8 cellular contexts compared by ENCODE assay signal in the genomic region with DNA sequence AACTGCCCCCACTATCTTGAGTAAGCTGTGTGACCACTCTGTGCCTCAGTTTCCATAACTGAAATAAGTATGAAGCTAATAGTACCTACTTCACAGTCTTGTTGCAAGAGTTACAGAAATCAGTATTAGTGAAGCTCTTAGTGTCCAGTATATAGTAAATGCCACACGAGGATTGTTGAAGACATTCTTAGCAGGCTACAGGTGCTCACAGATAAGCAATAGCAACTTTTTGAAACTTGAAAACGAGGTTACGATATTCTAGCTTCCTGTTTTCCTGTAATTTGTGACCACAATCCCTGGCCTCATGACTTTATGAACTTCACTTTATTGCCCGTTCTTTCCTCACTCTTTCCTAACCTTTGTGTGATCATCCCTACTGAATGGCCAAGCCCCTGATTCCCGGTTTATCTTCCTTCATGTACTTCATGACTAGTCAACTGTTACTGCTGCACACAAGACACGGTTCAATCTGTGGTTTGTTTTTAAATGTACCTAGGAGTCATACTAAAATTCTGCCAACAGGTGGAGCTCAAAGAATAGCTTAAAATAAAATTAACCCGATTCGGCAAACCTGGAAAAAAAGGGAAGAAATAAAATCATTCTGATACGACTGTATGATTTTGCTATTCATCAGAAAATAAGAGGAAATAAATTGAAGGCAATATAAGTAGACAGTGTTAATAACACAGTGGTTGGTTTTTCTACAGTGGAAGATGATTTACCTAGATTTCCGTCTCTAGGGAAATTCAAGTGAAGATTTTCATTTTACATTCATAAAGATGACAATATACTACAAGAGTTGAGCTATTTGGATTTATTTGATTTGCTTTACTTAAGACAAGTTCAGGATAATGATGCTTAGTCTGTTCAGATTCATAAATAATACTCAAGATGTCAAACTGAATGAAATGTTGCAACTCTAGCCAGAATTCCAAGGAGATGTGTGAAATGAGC. TPM values are rescaled to one million over a fixed set of nuclear protein-coding genes. Genes with fewer than 3 reads are reported as not detected.
DNase-seq lines count a peak whose midpoint lies in the region; ATAC-seq and TF ChIP-seq lines count a peak whose summit lies in the region.

No MANE protein-coding gene starts in this region.

- peak; percentile 86 for TF ChIP-seq RAD21 in HCT116 (IDR thresholded peaks at IDR 0.05; ENCODE audit: low read depth)

- no peaks in the 10 kb centered on the region for H3K27me3 Mint-ChIP-seq in activated CD8-positive, alpha-beta T cell treated with anti-CD3 and anti-CD28 coated beads, Interleukin-2, amount 10 ng/mL, durations not matched to agents 7 days and 5 days (ENCODE audit: low read depth)
- H3K27me3 Mint-ChIP-seq in stimulated activated naive B cell treated with anti-CD40 and anti-IgM and Interleukin-4, amounts not matched to agents 10 μg/mL and 1 μg/mL and 100 μg/mL, for 72 hours = no peaks in the 10 kb centered on the region

- no peaks in the 10 kb centered on the region for H4K20me1 ChIP-seq in HCT116 (ENCODE audit: insufficient read depth)

- no peak overlapping the region for H3K9ac ChIP-seq in HCT116 (ENCODE audit: low read length)

- H3K9me3 Mint-ChIP-seq in activated CD8-positive, alpha-beta T cell treated with anti-CD3 and anti-CD28 coated beads, Interleukin-2, amount 10 ng/mL, durations not matched to agents 7 days and 5 days (ENCODE audit: insufficient read depth) = no peaks in the 10 kb centered on the region
- H3K9me3 Mint-ChIP-seq in stimulated activated naive B cell treated with anti-CD40 and anti-IgM and Interleukin-4, amounts not matched to agents 10 μg/mL and 1 μg/mL and 100 μg/mL, for 72 hours = no peaks in the 10 kb centered on the region

- POLR2A ChIA-PET in HCT116 (lab: Charles Lee) = interaction anchor here (1.5 to 1.9 kb wide), 2 partner anchors 10 to 103 kb away, joined by 9 read pairs; no protein-coding TSS in a partner anchor
- POLR2A ChIA-PET in activated CD8-positive, alpha-beta T cell treated with anti-CD3 and anti-CD28 coated beads, Interleukin-2, amount 10 ng/mL, durations not matched to agents 7 days and 5 days (lab: Charles Lee) = interaction anchor here (0.8 to 4.0 kb wide), 11 partner anchors 10 to 104 kb away, joined by 3 to 27 read pairs (median 3); a partner anchor contains a TSS

- 24% methylated on average over 10 of the region's 10 CpGs for WGBS in right cardiac atrium

- RAD21 ChIA-PET in HCT116 (lab: Charles Lee; ENCODE audit: low non-redundant PET in 1 of 2, low total read pairs in 2 of 2, uncharacterized antibody in 2 of 2, unreplicated experiment in 2 of 2) = interaction anchor here (0.9 to 2.6 kb wide), 6 partner anchors 98 to 470 kb away, joined by 3 to 18 read pairs (median 7); a partner anchor contains a TSS

- peak overlapping the region; percentile 38 for H3K4me2 ChIP-seq in HCT116 (ENCODE audit: low read length)

- peaks cover 23% of the 10 kb centered on the region for H3K4me1 Mint-ChIP-seq in activated CD8-positive, alpha-beta T cell treated with anti-CD3 and anti-CD28 coated beads, Interleukin-2, amount 10 ng/mL, durations not matched to agents 7 days and 5 days (ENCODE audit: low read depth)
- H3K4me1 Mint-ChIP-seq in stimulated activated naive B cell treated with anti-CD40 and anti-IgM and Interleukin-4, amounts not matched to agents 10 μg/mL and 1 μg/mL and 100 μg/mL, for 72 hours = peaks cover 2 to 6% of the 10 kb centered on the region in 2 donors

- H2AFZ ChIP-seq in HCT116 (ENCODE audit: low read depth, low read length, poor library complexity, severe bottlenecking) = peak overlapping the region; percentile 85

- H3K4me3 ChIP-seq in HCT116 (replicated peaks in 1 of 2; ENCODE audit: low read depth in 1 of 2, low read length in 2 of 2) (no peak overlapping the region), right cardiac atrium (ENCODE audit: low read length) (no peak overlapping the region)

- H3K27ac ChIP-seq in HCT116 (ENCODE audit: low read depth, low read length) (no peak overlapping the region), right cardiac atrium (ENCODE audit: low read length) (no peak overlapping the region)

- ATAC-seq in HCT116 (peak; percentile 78), right cardiac atrium (peak; percentile 44 to 49)
- peak; percentile 46 for ATAC-seq in activated CD8-positive, alpha-beta T cell treated with anti-CD3 and anti-CD28 coated beads, Interleukin-2, amount 10 ng/mL, durations not matched to agents 7 days and 5 days
- ATAC-seq in stimulated activated naive B cell treated with anti-CD40 and anti-IgM and Interleukin-4, amounts not matched to agents 10 μg/mL and 1 μg/mL and 100 μg/mL, for 72 hours (replicated peaks) = peak; percentile 70 to 71

- H3K27me3 ChIP-seq in HCT116 (ENCODE audit: insufficient read depth, low read length) (no peaks in the 10 kb centered on the region), right cardiac atrium (ENCODE audit: control insufficient read depth, insufficient read depth) (no peaks in the 10 kb centered on the region)

- H3K36me3 Mint-ChIP-seq in activated CD8-positive, alpha-beta T cell treated with anti-CD3 and anti-CD28 coated beads, Interleukin-2, amount 10 ng/mL, durations not matched to agents 7 days and 5 days (ENCODE audit: low read depth) = peaks cover 37% of the 10 kb centered on the region
- peaks cover 2 to 3% of the 10 kb centered on the region in 2 donors for H3K36me3 Mint-ChIP-seq in stimulated activated naive B cell treated with anti-CD40 and anti-IgM and Interleukin-4, amounts not matched to agents 10 μg/mL and 1 μg/mL and 100 μg/mL, for 72 hours

- intact Hi-C loops in HCT116 (cut with micrococcal nuclease) = loop anchor here (1.0 to 5.0 kb wide), 3 partner anchors 103 to 469 kb away; no protein-coding TSS in a partner anchor
- intact Hi-C loops in right cardiac atrium (cut with DNase I) = loop anchor here (5.0 to 10.0 kb wide), 5 partner anchors 100 to 473 kb away; a partner anchor contains a TSS

- no peak overlapping the region for H3K4me3 Mint-ChIP-seq in activated CD8-positive, alpha-beta T cell treated with anti-CD3 and anti-CD28 coated beads, Interleukin-2, amount 10 ng/mL, durations not matched to agents 7 days and 5 days
- no peak overlapping the region for H3K4me3 Mint-ChIP-seq in stimulated activated naive B cell treated with anti-CD40 and anti-IgM and Interleukin-4, amounts not matched to agents 10 μg/mL and 1 μg/mL and 100 μg/mL, for 72 hours

- no peaks in the 10 kb centered on the region for H3K36me3 ChIP-seq in HCT116 (ENCODE audit: control insufficient read depth in 1 of 2, insufficient read depth in 2 of 2, low read length in 2 of 2)

- CTCF ChIA-PET in HCT116 (lab: Charles Lee) = interaction anchor here (0.6 to 7.3 kb wide), 35 partner anchors 8 to 1357 kb away, joined by 3 to 171 read pairs (median 4); a partner anchor contains a TSS
- CTCF ChIA-PET in activated CD8-positive, alpha-beta T cell treated with anti-CD3 and anti-CD28 coated beads, Interleukin-2, amount 10 ng/mL, durations not matched to agents 7 days and 5 days (lab: Charles Lee) = interaction anchor here (0.5 to 23.8 kb wide), 52 partner anchors 12 to 470 kb away, joined by 3 to 1116 read pairs (median 4); a partner anchor contains a TSS

- no peaks in the 10 kb centered on the region for H3K9me2 ChIP-seq in HCT116 (ENCODE audit: insufficient read depth)

- H3K4me1 ChIP-seq in HCT116 (ENCODE audit: control insufficient read depth in 1 of 2, insufficient read depth in 2 of 2, low read length in 2 of 2) (peaks cover 0 to 8% of the 10 kb centered on the region in 2 experiments; a peak in 1 of 4 replicates), right cardiac atrium (ENCODE audit: control insufficient read depth, insufficient read depth, low read length) (no peaks in the 10 kb centered on the region)

- no peaks in the 10 kb centered on the region for H3K9me3 ChIP-seq in HCT116 (ENCODE audit: control insufficient read depth in 1 of 2, insufficient read depth in 1 of 2, low read depth in 1 of 2, low read length in 2 of 2)
- H3K9me3 ChIP-seq in right cardiac atrium (ENCODE audit: control insufficient read depth, low read length) = no peaks in the 10 kb centered on the region

- DNase-seq in NCI-H510A treated with DMSO at 0.1 percent for 48 hours (lab: John Stamatoyannopoulos, UW) (peak; percentile 44), NCI-H510A (lab: John Stamatoyannopoulos, UW) (no peak), HCT116 (ENCODE audit: low read depth, low spot score) (peak; percentile 45), NCI-H2171 (lab: John Stamatoyannopoulos, UW) (peak; percentile 49), right cardiac atrium (no peak), mesenteric fat pad (ENCODE audit: low spot score) (no peak)
- peak; percentile 43 for DNase-seq in activated CD8-positive, alpha-beta T cell treated with anti-CD3 and anti-CD28 coated beads, Interleukin-2, amount 10 ng/mL, durations not matched to agents 7 days and 5 days
- DNase-seq in stimulated activated naive B cell treated with anti-CD40 and anti-IgM and Interleukin-4, amounts not matched to agents 10 μg/mL and 1 μg/mL and 100 μg/mL, for 72 hours = no peak

- no TSS peak for BruUV-seq in HCT116 (replicated peaks; lab: Mats Ljungman, UMichigan)

- no peaks in the 10 kb centered on the region for H3K79me2 ChIP-seq in HCT116 (ENCODE audit: insufficient read depth, low read length)

- H3K27ac Mint-ChIP-seq in activated CD8-positive, alpha-beta T cell treated with anti-CD3 and anti-CD28 coated beads, Interleukin-2, amount 10 ng/mL, durations not matched to agents 7 days and 5 days = no peak overlapping the region
- no peak overlapping the region for H3K27ac Mint-ChIP-seq in stimulated activated naive B cell treated with anti-CD40 and anti-IgM and Interleukin-4, amounts not matched to agents 10 μg/mL and 1 μg/mL and 100 μg/mL, for 72 hours

- TF ChIP-seq POLR2A in HCT116 (IDR thresholded peaks at IDR 0.05; ENCODE audit: borderline replicate concordance, extremely low read depth, insufficient read depth, insufficient read length) = no peak

- peak; percentile 54 to 83 (median 73); a peak in 5 of 6 replicates for TF ChIP-seq CTCF in HCT116 (IDR thresholded peaks at IDR 0.05 in 2 of 3, conservative IDR thresholded peaks at IDR 0.05 in 1 of 3; ENCODE audit: borderline replicate concordance in 1 of 3, insufficient read depth in 1 of 3, low read depth in 2 of 3, low read length in 2 of 3)

TF ChIP-seq in HCT116, 20 proteins besides CTCF, POLR2A, EP300 and RAD21 (continues in another document):
- TF ChIP-seq ELF1 (IDR thresholded peaks at IDR 0.05; ENCODE audit: borderline replicate concordance, low read depth) (no peak), EZH2phosphoT487 (IDR thresholded peaks at IDR 0.05; ENCODE audit: borderline replicate concordance) (no peak), ZNF274 (IDR thresholded peaks at IDR 0.05; ENCODE audit: low read depth, low read length) (no peak)
- TF ChIP-seq, protein P1, sequence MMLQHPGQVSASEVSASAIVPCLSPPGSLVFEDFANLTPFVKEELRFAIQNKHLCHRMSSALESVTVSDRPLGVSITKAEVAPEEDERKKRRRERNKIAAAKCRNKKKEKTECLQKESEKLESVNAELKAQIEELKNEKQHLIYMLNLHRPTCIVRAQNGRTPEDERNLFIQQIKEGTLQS (IDR thresholded peaks at IDR 0.05) = no peak

RNA-seq across cellular contexts. Expression of a gene that starts 38.1 kb away (rescaled TPM):
- total RNA-seq in HCT116 (2021; ENCODE audit: unreplicated experiment) (60.7 TPM), right cardiac atrium (10 to 100 TPM; 45.9 to 73.2 (median 61.8) TPM), mesenteric fat pad (186 TPM)
- 29.3 and 31.1 TPM in 2 replicates for polyA plus RNA-seq in HCT116 (2012)
- 100 to 1,000 TPM; 472 to 473 TPM for total RNA-seq in activated CD8-positive, alpha-beta T cell treated with anti-CD3 and anti-CD28 coated beads, Interleukin-2, amount 10 ng/mL, durations not matched to agents 7 days and 5 days
- polyA plus RNA-seq in right cardiac atrium = 19.4 TPM

Comparison
In these comparisons a context has a peak if more than half of its experiments do, and no peak if none do; other contexts are left out.
1. DNase-seq: peak in NCI-H510A treated with DMSO at 0.1 percent for 48 hours (single experiment), HCT116 (single experiment), NCI-H2171 (single experiment) and activated CD8-positive, alpha-beta T cell treated with anti-CD3 and anti-CD28 coated beads, Interleukin-2, amount 10 ng/mL, durations not matched to agents 7 days and 5 days (single experiment); none in NCI-H510A (single experiment), right cardiac atrium (0 of 3), stimulated activated naive B cell treated with anti-CD40 and anti-IgM and Interleukin-4, amounts not matched to agents 10 μg/mL and 1 μg/mL and 100 μg/mL, for 72 hours (single experiment) and mesenteric fat pad (single experiment).
2. Peak in every context shown above with its lines, with median percentiles within 50 percentile points of each other: ATAC-seq.